33 cellular contexts compared by ENCODE assay signal in genomic region chr20:22302039-22302438, GRCh38.
"Had no signal": no experiment of that assay in that cellular context is flagged by ENCODE, and none has a peak within 500 bp of the region (broad histone marks: within the 10 kb centered on the region; RNA-seq: fewer than 3 reads in every experiment).

No MANE protein-coding gene starts in this region.

- H3K27ac ChIP-seq: adrenal gland, ascending aorta, body of pancreas, brain microvascular endothelial cell, breast epithelium, cardiac muscle cell had no signal

- H3K4me3 ChIP-seq: adrenal gland, ascending aorta, body of pancreas, breast epithelium, cardiac muscle cell had no signal

- ATAC-seq: activated naive CD4-positive, alpha-beta T cell treated with anti-CD3 and anti-CD28 coated beads, Interleukin-2, amount 50 U/mL, for 72 hours; activated naive CD8-positive, alpha-beta T cell treated with anti-CD3 and anti-CD28 coated beads, Interleukin-2, amount 50 U/mL, for 24 hours; activated T-cell treated with anti-CD3 and anti-CD28 coated beads, Interleukin-2, amount 50 U/mL, for 4 hours; activated T-cell treated with anti-CD3 and anti-CD28 coated beads, Interleukin-2, amount 50 U/mL, for 72 hours; activated T-helper 17 cell treated with anti-CD3 and anti-CD28 coated beads, Interleukin-2, amount 50 U/mL, for 72 hours; body of pancreas had no signal

- H3K27me3 ChIP-seq: adrenal gland, ascending aorta, body of pancreas, brain microvascular endothelial cell, cardiac muscle cell had no signal

- DNase-seq: activated effector memory CD4-positive, alpha-beta T cell treated with anti-CD3 and anti-CD28 coated beads, Interleukin-2, amount 50 U/mL, for 16 hours; activated effector memory CD4-positive, alpha-beta T cell treated with Interleukin-2 at 50 U/mL for 16 hours; activated gamma-delta T cell; activated gamma-delta T cell treated with Interleukin-2 at 50 U/mL for 16 hours; activated naive CD4-positive, alpha-beta T cell; activated naive CD4-positive, alpha-beta T cell treated with anti-CD3 and anti-CD28 coated beads for 36 hours; activated naive CD4-positive, alpha-beta T cell treated with anti-CD3 and anti-CD28 coated beads, Interleukin-2, amount 10 ng/mL, durations not matched to agents 7 days and 5 days; activated naive CD4-positive, alpha-beta T cell treated with anti-CD3 and anti-CD28 coated beads, Interleukin-2, amount 50 U/mL, for 16 hours; activated naive CD4-positive, alpha-beta T cell treated with Interleukin-2 at 50 U/mL for 16 hours; activated naive CD8-positive, alpha-beta T cell treated with anti-CD3 and anti-CD28 coated beads for 36 hours; activated naive CD8-positive, alpha-beta T cell treated with anti-CD3 and anti-CD28 coated beads, Interleukin-2, amount 10 ng/mL, durations not matched to agents 7 days and 5 days; activated naive CD8-positive, alpha-beta T cell treated with anti-CD3 and anti-CD28 coated beads, Interleukin-2, amount 50 U/mL, for 24 hours; activated T-cell treated with anti-CD3 and anti-CD28 coated beads, Interleukin-2, amount 50 U/mL, for 24 hours; activated T-cell treated with anti-CD3 and anti-CD28 coated beads, Interleukin-2, amount 50 U/mL, for 4 hours; activated T-cell treated with anti-CD3 and anti-CD28 coated beads, Interleukin-2, amount 50 U/mL, for 48 hours; activated T-cell treated with anti-CD3 and anti-CD28 coated beads, Interleukin-2, amount 50 U/mL, for 72 hours; adrenal gland; amniotic stem cell; amygdala; anterior cingulate cortex; aorta; body of pancreas; brain microvascular endothelial cell; caudate nucleus; central memory CD4-positive, alpha-beta T cell; cerebellar nuclear complex had no signal

- H3K4me1 ChIP-seq: adrenal gland, ascending aorta, body of pancreas, breast epithelium had no signal

- H3K36me3 ChIP-seq: adrenal gland, ascending aorta, brain microvascular endothelial cell, breast epithelium, cardiac muscle cell had no signal

- H3K9me3 ChIP-seq: adrenal gland, ascending aorta, body of pancreas, breast epithelium had no signal

- FAIRE-seq: astrocyte, bronchial epithelial cell had no signal
